Comparison of ENCODE assay signal across 1 cellular context in genomic region chr3:128416578-128417150, GRCh38.
TF ChIP-seq lines count a peak whose summit lies in the region.

No MANE protein-coding gene starts in this region.

TF ChIP-seq in HEK293, 187 proteins besides CTCF, POLR2A, EP300 and RAD21 (continued from another document):
- TF ChIP-seq, protein P1, sequence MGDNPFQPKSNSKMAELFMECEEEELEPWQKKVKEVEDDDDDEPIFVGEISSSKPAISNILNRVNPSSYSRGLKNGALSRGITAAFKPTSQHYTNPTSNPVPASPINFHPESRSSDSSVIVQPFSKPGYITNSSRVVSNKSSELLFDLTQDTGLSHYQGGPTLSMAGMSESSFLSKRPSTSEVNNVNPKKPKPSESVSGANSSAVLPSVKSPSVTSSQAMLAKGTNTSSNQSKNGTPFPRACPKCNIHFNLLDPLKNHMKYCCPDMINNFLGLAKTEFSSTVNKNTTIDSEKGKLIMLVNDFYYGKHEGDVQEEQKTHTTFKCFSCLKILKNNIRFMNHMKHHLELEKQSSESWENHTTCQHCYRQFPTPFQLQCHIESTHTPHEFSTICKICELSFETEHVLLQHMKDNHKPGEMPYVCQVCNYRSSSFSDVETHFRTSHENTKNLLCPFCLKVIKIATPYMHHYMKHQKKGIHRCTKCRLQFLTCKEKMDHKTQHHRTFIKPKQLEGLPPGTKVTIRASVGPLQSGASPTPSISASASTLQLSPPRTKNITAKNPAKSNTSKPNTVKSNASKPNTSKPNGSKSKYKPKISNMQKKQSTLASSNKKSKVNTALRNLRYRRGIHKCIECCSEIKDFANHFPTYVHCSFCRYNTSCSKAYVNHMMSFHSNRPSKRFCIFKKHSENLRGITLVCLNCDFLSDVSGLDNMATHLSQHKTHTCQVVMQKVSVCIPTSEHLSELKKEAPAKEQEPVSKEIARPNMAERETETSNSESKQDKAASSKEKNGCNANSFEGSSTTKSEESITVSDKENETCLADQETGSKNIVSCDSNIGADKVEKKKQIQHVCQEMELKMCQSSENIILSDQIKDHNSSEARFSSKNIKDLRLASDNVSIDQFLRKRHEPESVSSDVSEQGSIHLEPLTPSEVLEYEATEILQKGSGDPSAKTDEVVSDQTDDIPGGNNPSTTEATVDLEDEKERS (tag by site-specific recombination; IDR thresholded peaks at IDR 0.05), result no peak
- TF ChIP-seq SETDB1 (IDR thresholded peaks at IDR 0.05; ENCODE audit: insufficient read length, low read length), result no peak
- TF ChIP-seq ZNF24 (tag by site-specific recombination; IDR thresholded peaks at IDR 0.05), result no peak
- no peak for TF ChIP-seq ZNF18 (tag by site-specific recombination; IDR thresholded peaks at IDR 0.05)
- TF ChIP-seq KLF7 (tag by site-specific recombination; IDR thresholded peaks at IDR 0.05; ENCODE audit: borderline replicate concordance), result 0 out of 2 replicates have a peak, but pooled peaks have one; percentile 30
- no peak for TF ChIP-seq ZNF473 (tag by site-specific recombination; IDR thresholded peaks at IDR 0.05)
- TF ChIP-seq ZSCAN5A (tag by site-specific recombination; IDR thresholded peaks at IDR 0.05), result no peak
- TF ChIP-seq, protein P2, sequence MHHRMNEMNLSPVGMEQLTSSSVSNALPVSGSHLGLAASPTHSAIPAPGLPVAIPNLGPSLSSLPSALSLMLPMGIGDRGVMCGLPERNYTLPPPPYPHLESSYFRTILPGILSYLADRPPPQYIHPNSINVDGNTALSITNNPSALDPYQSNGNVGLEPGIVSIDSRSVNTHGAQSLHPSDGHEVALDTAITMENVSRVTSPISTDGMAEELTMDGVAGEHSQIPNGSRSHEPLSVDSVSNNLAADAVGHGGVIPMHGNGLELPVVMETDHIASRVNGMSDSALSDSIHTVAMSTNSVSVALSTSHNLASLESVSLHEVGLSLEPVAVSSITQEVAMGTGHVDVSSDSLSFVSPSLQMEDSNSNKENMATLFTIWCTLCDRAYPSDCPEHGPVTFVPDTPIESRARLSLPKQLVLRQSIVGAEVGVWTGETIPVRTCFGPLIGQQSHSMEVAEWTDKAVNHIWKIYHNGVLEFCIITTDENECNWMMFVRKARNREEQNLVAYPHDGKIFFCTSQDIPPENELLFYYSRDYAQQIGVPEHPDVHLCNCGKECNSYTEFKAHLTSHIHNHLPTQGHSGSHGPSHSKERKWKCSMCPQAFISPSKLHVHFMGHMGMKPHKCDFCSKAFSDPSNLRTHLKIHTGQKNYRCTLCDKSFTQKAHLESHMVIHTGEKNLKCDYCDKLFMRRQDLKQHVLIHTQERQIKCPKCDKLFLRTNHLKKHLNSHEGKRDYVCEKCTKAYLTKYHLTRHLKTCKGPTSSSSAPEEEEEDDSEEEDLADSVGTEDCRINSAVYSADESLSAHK (tag by site-specific recombination; IDR thresholded peaks at IDR 0.05), result no peak
- no peak for TF ChIP-seq ZNF280C (tag by site-specific recombination; IDR thresholded peaks at IDR 0.05)
- TF ChIP-seq, protein P3, sequence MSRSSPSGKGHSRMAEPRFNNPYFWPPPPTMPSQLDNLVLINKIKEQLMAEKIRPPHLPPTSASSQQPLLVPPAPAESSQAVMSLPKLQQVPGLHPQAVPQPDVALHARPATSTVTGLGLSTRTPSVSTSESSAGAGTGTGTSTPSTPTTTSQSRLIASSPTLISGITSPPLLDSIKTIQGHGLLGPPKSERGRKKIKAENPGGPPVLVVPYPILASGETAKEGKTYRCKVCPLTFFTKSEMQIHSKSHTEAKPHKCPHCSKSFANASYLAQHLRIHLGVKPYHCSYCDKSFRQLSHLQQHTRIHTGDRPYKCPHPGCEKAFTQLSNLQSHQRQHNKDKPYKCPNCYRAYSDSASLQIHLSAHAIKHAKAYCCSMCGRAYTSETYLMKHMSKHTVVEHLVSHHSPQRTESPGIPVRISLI (tag by site-specific recombination; IDR thresholded peaks at IDR 0.05), result no peak
- TF ChIP-seq ZNF830 (tag by site-specific recombination; IDR thresholded peaks at IDR 0.05; ENCODE audit: low read depth), result no peak
- no peak for TF ChIP-seq ZNF692 (tag by site-specific recombination; IDR thresholded peaks at IDR 0.05)
- 0 out of 2 replicates have a peak, but pooled peaks have one; percentile 36 for TF ChIP-seq KLF1 (tag by site-specific recombination; IDR thresholded peaks at IDR 0.05)
- peak; percentile 62 for TF ChIP-seq GLIS1 (tag by site-specific recombination; IDR thresholded peaks at IDR 0.05)
- no peak for TF ChIP-seq ZNF433 (tag by site-specific recombination; IDR thresholded peaks at IDR 0.05; ENCODE audit: low read depth)
- TF ChIP-seq SCRT2 (tag by site-specific recombination; IDR thresholded peaks at IDR 0.05), result peak; percentile 82
- TF ChIP-seq ZNF311 (tag by site-specific recombination; IDR thresholded peaks at IDR 0.05; ENCODE audit: borderline replicate concordance), result no peak
- TF ChIP-seq ZNF391 (tag by site-specific recombination; IDR thresholded peaks at IDR 0.05; ENCODE audit: borderline replicate concordance, low read depth), result no peak
